ENCODE assay signal across 23 cellular contexts in genomic region chr17:39915559-39915958, GRCh38. TPM values are rescaled to one million over a fixed set of nuclear protein-coding genes. Genes with fewer than 3 reads are reported as not detected.
DNase-seq lines count a peak whose midpoint lies in the region; ATAC-seq, FAIRE-seq and TF ChIP-seq lines count a peak whose summit lies in the region.
"Had no signal": no experiment of that assay in that cellular context is flagged by ENCODE, and none has a peak within 500 bp of the region (broad histone marks: within the 10 kb centered on the region; RNA-seq: fewer than 3 reads in every experiment).

No MANE protein-coding gene starts in this region.

- H3K4me3 ChIP-seq in GM12865 (ENCODE audit: low read depth, low read length) (no peak overlapping the region), GM12878 (no peak overlapping the region)
- H3K4me3 ChIP-seq: SJSA1 had no signal

- in situ Hi-C loops in GM12878 (cut with MboI), result no loop called here

- no peaks in the 10 kb centered on the region; the same call in 2 of the 3 replicates for H3K9me3 ChIP-seq in GM12878 (replicated peaks; ENCODE audit: control insufficient read depth, insufficient read depth, low read length)
- H3K9me3 ChIP-seq: SJSA1 had no signal

- FAIRE-seq in GM12878 (lab: Jason Lieb, UNC), result no peak
- FAIRE-seq: GM19239 had no signal

- DNase-seq in GM12865 (ENCODE audit: low read depth), result peak; percentile 78
- peak; percentile 37 for DNase-seq in GM20000 (ENCODE audit: low spot score)
- no peak for DNase-seq in GM12878 (ENCODE audit: low read depth, low spot score)
- no peak for DNase-seq in stimulated activated naive CD8-positive, alpha-beta T cell treated with anti-CD3 and anti-CD28 coated beads, Interleukin-15, Interleukin-2, amounts not matched to agents 100 U/mL and 50 U/mL, for 24 hours
- no peak for DNase-seq in stimulated activated CD4-positive, alpha-beta T cell treated with anti-CD3 and anti-CD28 coated beads, Interleukin-2, amount 100 ng/mL, for 48 hours
- DNase-seq: CD8-positive, alpha-beta memory T cell; DMS 273 treated with DMSO at 0.1 percent for 48 hours; EL; KG1; NCI-H1092 treated with DMSO at 0.1 percent for 48 hours; NCI-H1694; NCI-H2107; NCI-H345; NCI-H526 treated with DMSO at 0.1 percent for 48 hours; NK-92 treated with Interleukin-12 subunit alpha and Interleukin-12 subunit beta, amount 100 ng/mL, for 24 hours had no signal

- TF ChIP-seq EP300 in GM12878 (IDR thresholded peaks at IDR 0.05; ENCODE audit: borderline replicate concordance in 1 of 2, control insufficient read depth in 1 of 2, low read depth in 2 of 2, low read length in 2 of 2), result no peak

- ATAC-seq in GM12878 (peak; percentile 84), HG02610 (IDR thresholded peaks at IDR 0.05; ENCODE audit: unreplicated experiment) (no peak), GM21529 (IDR thresholded peaks at IDR 0.05; ENCODE audit: unreplicated experiment) (no peak)
- ATAC-seq in stimulated activated naive CD8-positive, alpha-beta T cell treated with anti-CD3 and anti-CD28 coated beads, Interleukin-15, Interleukin-2, amounts not matched to agents 100 U/mL and 50 U/mL, for 24 hours, result peak; percentile 38

- no peak overlapping the region for H3K9ac ChIP-seq in GM12878 (ENCODE audit: control insufficient read depth, insufficient read depth, low read length)

- H3K27ac ChIP-seq in GM12878 (ENCODE audit: control insufficient read depth, insufficient read depth), result peak overlapping the region; percentile 39; the same call in 1 of the 2 replicates
- H3K27ac ChIP-seq: RWPE1, SJSA1 had no signal

- intact Hi-C loops in GM12878 (cut with micrococcal nuclease; ENCODE audit: unreplicated experiment), result no loop called here

- no peak for TF ChIP-seq POLR2A in GM12878 (IDR thresholded peaks at IDR 0.05; ENCODE audit: low read depth, low read length)

- H3K4me1 ChIP-seq in GM12878 (ENCODE audit: control insufficient read depth, insufficient read depth, low read length), result peaks cover 20% of the 10 kb centered on the region
- H3K4me1 ChIP-seq: SJSA1 had no signal

- TF ChIP-seq RAD21 in GM12878 (IDR thresholded peaks at IDR 0.05; ENCODE audit: insufficient read depth, low read depth, low read length), result no peak

- TF ChIP-seq CTCF in GM12865 (IDR thresholded peaks at IDR 0.05; ENCODE audit: insufficient read depth, low read depth, low read length, missing control alignments) (no peak), GM20000 (IDR thresholded peaks at IDR 0.05; ENCODE audit: extremely low read depth, missing control alignments) (no peak), GM12878 (IDR thresholded peaks at IDR 0.05 in 2 of 3, conservative IDR thresholded peaks at IDR 0.05 in 1 of 3; ENCODE audit: control insufficient read depth in 2 of 3, extremely low read depth in 1 of 3, insufficient read depth in 1 of 3, low read depth in 3 of 3, low read length in 3 of 3) (no peak)

- H3K36me3 ChIP-seq in GM12878 (ENCODE audit: control insufficient read depth in 2 of 2, insufficient read depth in 2 of 2, low read length in 1 of 2), result peaks cover 2 to 7% of the 10 kb centered on the region in 2 experiments; a peak in 2 of 4 replicates

- no peak overlapping the region; the same call in 1 of the 2 replicates for H3K4me2 ChIP-seq in GM12878 (ENCODE audit: control insufficient read depth, insufficient read depth)

- H4K20me1 ChIP-seq in GM12878 (ENCODE audit: control insufficient read depth, insufficient read depth), result no peaks in the 10 kb centered on the region

- RAD21 ChIA-PET in GM12878 (lab: Charles Lee; ENCODE audit: unreplicated experiment), result interaction anchor here (0.8 to 2.4 kb wide), 14 partner anchors 9 to 160 kb away, joined by 3 to 17 read pairs (median 4); partner anchors contain the start of genes LRRC3C and ORMDL3

- 0% methylated on average over 4 of the region's 4 CpGs for WGBS in GM12878 (ENCODE audit: insufficient coverage, insufficient replicate concordance, low lambda C conversion rate, missing lambda C conversion rate)

- SMC1A ChIA-PET in GM12878 (lab: Charles Lee; ENCODE audit: uncharacterized antibody, unreplicated experiment), result interaction anchor here (0.6 to 4.4 kb wide), 14 partner anchors 11 to 197 kb away, joined by 3 to 40 read pairs (median 4); no protein-coding TSS in a partner anchor

- H2AFZ ChIP-seq in GM12878 (ENCODE audit: control insufficient read depth, low read depth, low read length), result no peak overlapping the region

- H3K79me2 ChIP-seq in GM12878 (ENCODE audit: control insufficient read depth, insufficient read depth, low read length), result no peaks in the 10 kb centered on the region; the same call in 1 of the 2 replicates

- H3K27me3 ChIP-seq in GM12878 (replicated peaks in 1 of 2; ENCODE audit: control insufficient read depth in 2 of 2, insufficient read depth in 2 of 2, low read length in 1 of 2), result no peaks in the 10 kb centered on the region
- H3K27me3 ChIP-seq: SJSA1 had no signal

- POLR2A ChIA-PET in GM12878 (lab: Charles Lee), result interaction anchor here (0.6 to 2.0 kb wide), 15 partner anchors 9 to 279 kb away, joined by 3 to 21 read pairs (median 4); partner anchors contain the start of gene PSMD3

- no TSS peak for BruUV-seq in GM12878 (replicated peaks; lab: Mats Ljungman, UMichigan)

- CTCF ChIA-PET in GM12878 (lab: Yijun Ruan, JAX), result interaction anchor here (0.6 to 2.5 kb wide), 12 partner anchors 9 to 180 kb away, joined by 3 to 25 read pairs (median 4); partner anchors contain the start of gene PSMD3

RNA-seq across cellular contexts. Expression of gene GSDMB, which starts 2.9 kb away (rescaled TPM):
- 87.9 and 98.3 TPM in 2 replicates for total RNA-seq in GM12878 (2013; cell fraction: nucleolus; rRNA removed)
- 3.2 and 3.6 TPM in 2 replicates for total RNA-seq in GM12878 (2014; rRNA removed)
- total RNA-seq in GM12878 (2014; rRNA removed; fragmentation: Illumina TruSeq; extraction: Trizol), result 6.0 and 6.7 TPM in 2 replicates
- total RNA-seq in GM12878 (2021), result 5.7 and 6.3 TPM in 2 replicates
- polyA plus RNA-seq in GM12878 (2011; ENCODE audit: low read depth), result 10.7 TPM
- 13.0 and 13.1 TPM in 2 replicates for polyA plus RNA-seq in GM12878 (2011; rRNA removed)
- polyA plus RNA-seq in GM12878 (2011; cell fraction: cytosol; rRNA removed), result 4.3 and 4.9 TPM in 2 replicates
- polyA plus RNA-seq in GM12878 (2011; cell fraction: nucleus; rRNA removed), result 53.1 and 61.3 TPM in 2 replicates
- polyA plus RNA-seq in GM12878 (2012), result 13.3 and 16.4 TPM in 2 replicates
- 7.2 and 11.7 TPM in 2 replicates for polyA plus RNA-seq in GM12878 (2014; fragmentation: Illumina TruSeq; extraction: Trizol)
- 1 to 10 TPM in 1 of 2 experiments, under 1 TPM in 1; 0.84 to 2.2 TPM for polyA plus RNA-seq in GM12878 (2014; fragmentation: Nextera tagmentation; extraction: Ambion mirVana)
- polyA plus RNA-seq in GM12878 (2014; rRNA removed), result 7.3 and 7.4 TPM in 2 replicates
- 1 to 10 TPM; 1.9 to 2.3 TPM for polyA plus RNA-seq in GM12878 (2016; fragmentation: Nextera tagmentation; extraction: Ambion mirVana)
- 9.1 and 9.3 TPM in 2 replicates for polyA minus RNA-seq in GM12878 (2011; rRNA and poly(A)+ RNA removed)
- polyA minus RNA-seq in GM12878 (2011; cell fraction: cytosol; rRNA and poly(A)+ RNA removed), result 1.5 and 1.6 TPM in 2 replicates
- polyA minus RNA-seq in GM12878 (2011; cell fraction: nucleus; rRNA and poly(A)+ RNA removed), result 9.9 and 12.6 TPM in 2 replicates

RNA-seq across cellular contexts. Expression of gene ORMDL3, which starts 11.8 kb away (rescaled TPM):
- total RNA-seq in GM12878 (2013; cell fraction: nucleolus; rRNA removed), result 129 and 143 TPM in 2 replicates
- total RNA-seq in GM12878 (2014; rRNA removed) (51.5 and 53.3 TPM in 2 replicates), GM12878 (2014; rRNA removed; fragmentation: Illumina TruSeq; extraction: Trizol) (48.5 and 58.0 TPM in 2 replicates), GM12878 (2021) (49.4 and 56.0 TPM in 2 replicates)
- polyA plus RNA-seq in GM12878 (2011; ENCODE audit: low read depth), result 59.3 TPM
- polyA plus RNA-seq in GM12878 (2011; rRNA removed) (62.0 and 98.1 TPM in 2 replicates), GM12878 (2014; fragmentation: Illumina TruSeq; extraction: Trizol) (45.5 and 51.3 TPM in 2 replicates), GM12878 (2014; fragmentation: Nextera tagmentation; extraction: Ambion mirVana) (10 to 100 TPM in 1 of 2 experiments, 1 to 10 TPM in 1; 8.8 to 21.1 TPM), GM12878 (2014; rRNA removed) (50.3 and 53.0 TPM in 2 replicates), GM12878 (2016; fragmentation: Nextera tagmentation; extraction: Ambion mirVana) (10 to 100 TPM in 1 of 2 experiments, 1 to 10 TPM in 1; 9.6 to 12.5 TPM)
- polyA plus RNA-seq in GM12878 (2011; cell fraction: cytosol; rRNA removed), result 109 and 152 TPM in 2 replicates
- 86.2 and 97.3 TPM in 2 replicates for polyA plus RNA-seq in GM12878 (2011; cell fraction: nucleus; rRNA removed)
- polyA plus RNA-seq in GM12878 (2012), result 75.2 and 80.5 TPM in 2 replicates
- polyA minus RNA-seq in GM12878 (2011; rRNA and poly(A)+ RNA removed), result 87.0 and 104 TPM in 2 replicates
- 19.1 and 31.7 TPM in 2 replicates for polyA minus RNA-seq in GM12878 (2011; cell fraction: cytosol; rRNA and poly(A)+ RNA removed)
- polyA minus RNA-seq in GM12878 (2011; cell fraction: nucleus; rRNA and poly(A)+ RNA removed), result 29.6 and 32.8 TPM in 2 replicates

RNA-seq across cellular contexts. Expression of gene LRRC3C, which starts 12.0 kb away (rescaled TPM):
- total RNA-seq in GM12878 (2013; cell fraction: nucleolus; rRNA removed), result not detected in 2 replicates
- total RNA-seq in GM12878 (2014; rRNA removed), result not detected in 2 replicates
- total RNA-seq in GM12878 (2014; rRNA removed; fragmentation: Illumina TruSeq; extraction: Trizol), result not detected in 2 replicates
- total RNA-seq in GM12878 (2021), result not detected in 2 replicates
- polyA plus RNA-seq in GM12878 (2011; ENCODE audit: low read depth), result not detected
- polyA plus RNA-seq in GM12878 (2011; rRNA removed), result not detected in 2 replicates
- 0.12 TPM in 1 of 2 replicates, not detected in the other for polyA plus RNA-seq in GM12878 (2011; cell fraction: cytosol; rRNA removed)
- polyA plus RNA-seq in GM12878 (2011; cell fraction: nucleus; rRNA removed), result not detected in 2 replicates
- not detected in 2 replicates for polyA plus RNA-seq in GM12878 (2012)
- not detected in 2 replicates for polyA plus RNA-seq in GM12878 (2014; fragmentation: Illumina TruSeq; extraction: Trizol)
- polyA plus RNA-seq in GM12878 (2014; fragmentation: Nextera tagmentation; extraction: Ambion mirVana), result not detected
- 0.13 TPM in 1 of 2 replicates, not detected in the other for polyA plus RNA-seq in GM12878 (2014; rRNA removed)
- not detected for polyA plus RNA-seq in GM12878 (2016; fragmentation: Nextera tagmentation; extraction: Ambion mirVana)
- not detected in 2 replicates for polyA minus RNA-seq in GM12878 (2011; rRNA and poly(A)+ RNA removed)
- polyA minus RNA-seq in GM12878 (2011; cell fraction: cytosol; rRNA and poly(A)+ RNA removed), result not detected in 2 replicates
- not detected in 2 replicates for polyA minus RNA-seq in GM12878 (2011; cell fraction: nucleus; rRNA and poly(A)+ RNA removed)
- total RNA-seq: CD8-positive, alpha-beta memory T cell; M059J; SJSA1 had no signal
- polyA plus RNA-seq: AG04450; BJ; CD8-positive, alpha-beta memory T cell had no signal

RNA-seq across cellular contexts. Expression of gene GSDMA, which starts 47.2 kb away (rescaled TPM):
- total RNA-seq in GM12878 (2013; cell fraction: nucleolus; rRNA removed), result not detected in 2 replicates
- total RNA-seq in GM12878 (2014; rRNA removed) (not detected in 2 replicates), GM12878 (2014; rRNA removed; fragmentation: Illumina TruSeq; extraction: Trizol) (not detected in 2 replicates), GM12878 (2021) (not detected in 2 replicates)
- not detected for polyA plus RNA-seq in GM12878 (2011; ENCODE audit: low read depth)
- polyA plus RNA-seq in GM12878 (2011; rRNA removed) (0.11 and 0.33 TPM in 2 replicates), GM12878 (2014; fragmentation: Illumina TruSeq; extraction: Trizol) (not detected in 2 replicates), GM12878 (2014; fragmentation: Nextera tagmentation; extraction: Ambion mirVana) (under 1 TPM in 1 of 2 experiments, not detected in 1; 0.04 TPM), GM12878 (2014; rRNA removed) (not detected in 2 replicates), GM12878 (2016; fragmentation: Nextera tagmentation; extraction: Ambion mirVana) (not detected)
- polyA plus RNA-seq in GM12878 (2011; cell fraction: cytosol; rRNA removed), result 0.16 and 0.22 TPM in 2 replicates
- 0.09 and 0.13 TPM in 2 replicates for polyA plus RNA-seq in GM12878 (2011; cell fraction: nucleus; rRNA removed)
- 0.07 TPM in 1 of 2 replicates, not detected in the other for polyA plus RNA-seq in GM12878 (2012)
- 0.46 TPM in 1 of 2 replicates, not detected in the other for polyA minus RNA-seq in GM12878 (2011; rRNA and poly(A)+ RNA removed)
- not detected in 2 replicates for polyA minus RNA-seq in GM12878 (2011; cell fraction: cytosol; rRNA and poly(A)+ RNA removed)
- not detected in 2 replicates for polyA minus RNA-seq in GM12878 (2011; cell fraction: nucleus; rRNA and poly(A)+ RNA removed)
- total RNA-seq: CD8-positive, alpha-beta memory T cell; M059J; SJSA1 had no signal
- polyA plus RNA-seq: AG04450, BJ had no signal

RNA-seq across cellular contexts. Expression of gene ZPBP2, which starts 47.6 kb away (rescaled TPM):
- 0.50 and 0.56 TPM in 2 replicates for total RNA-seq in GM12878 (2013; cell fraction: nucleolus; rRNA removed)
- 0.34 and 0.49 TPM in 2 replicates for total RNA-seq in GM12878 (2014; rRNA removed)
- total RNA-seq in GM12878 (2014; rRNA removed; fragmentation: Illumina TruSeq; extraction: Trizol), result 0.45 and 0.46 TPM in 2 replicates
- total RNA-seq in GM12878 (2021), result 0.67 and 0.77 TPM in 2 replicates
- polyA plus RNA-seq in GM12878 (2011; ENCODE audit: low read depth), result 0.31 TPM
- 0.39 and 0.73 TPM in 2 replicates for polyA plus RNA-seq in GM12878 (2011; rRNA removed)
- 0.12 and 0.15 TPM in 2 replicates for polyA plus RNA-seq in GM12878 (2011; cell fraction: cytosol; rRNA removed)
- 0.42 and 0.82 TPM in 2 replicates for polyA plus RNA-seq in GM12878 (2011; cell fraction: nucleus; rRNA removed)
- polyA plus RNA-seq in GM12878 (2012), result 0.56 and 0.64 TPM in 2 replicates
- polyA plus RNA-seq in GM12878 (2014; fragmentation: Illumina TruSeq; extraction: Trizol), result 0.66 and 1.0 TPM in 2 replicates
- 1 to 10 TPM in 1 of 2 experiments, under 1 TPM in 1; 0.62 to 1.0 TPM for polyA plus RNA-seq in GM12878 (2014; fragmentation: Nextera tagmentation; extraction: Ambion mirVana)
- 0.33 and 0.36 TPM in 2 replicates for polyA plus RNA-seq in GM12878 (2014; rRNA removed)
- under 1 TPM; 0.53 to 0.98 TPM for polyA plus RNA-seq in GM12878 (2016; fragmentation: Nextera tagmentation; extraction: Ambion mirVana)
- polyA minus RNA-seq in GM12878 (2011; rRNA and poly(A)+ RNA removed), result 0.36 and 0.51 TPM in 2 replicates
- polyA minus RNA-seq in GM12878 (2011; cell fraction: cytosol; rRNA and poly(A)+ RNA removed), result 0.42 TPM in 1 of 2 replicates, not detected in the other
- polyA minus RNA-seq in GM12878 (2011; cell fraction: nucleus; rRNA and poly(A)+ RNA removed), result 0.29 TPM in 1 of 2 replicates, not detected in the other
- total RNA-seq: M059J, SJSA1 had no signal
- polyA plus RNA-seq: AG04450, BJ had no signal

Comparison
In these comparisons a context has a peak if more than half of its experiments do, and no peak if none do; other contexts are left out.
1. DNase-seq: peak in GM12865 (single experiment) and GM20000 (single experiment); none in GM12878 (single experiment), stimulated activated naive CD8-positive, alpha-beta T cell treated with anti-CD3 and anti-CD28 coated beads, Interleukin-15, Interleukin-2, amounts not matched to agents 100 U/mL and 50 U/mL, for 24 hours (single experiment) and stimulated activated CD4-positive, alpha-beta T cell treated with anti-CD3 and anti-CD28 coated beads, Interleukin-2, amount 100 ng/mL, for 48 hours (0 of 2).
2. ATAC-seq: peak in GM12878 (single experiment) and stimulated activated naive CD8-positive, alpha-beta T cell treated with anti-CD3 and anti-CD28 coated beads, Interleukin-15, Interleukin-2, amounts not matched to agents 100 U/mL and 50 U/mL, for 24 hours (single experiment); none in HG02610 (single experiment) and GM21529 (single experiment).